Comparison of ENCODE assay signal across 18 cellular contexts in the genomic region with DNA sequence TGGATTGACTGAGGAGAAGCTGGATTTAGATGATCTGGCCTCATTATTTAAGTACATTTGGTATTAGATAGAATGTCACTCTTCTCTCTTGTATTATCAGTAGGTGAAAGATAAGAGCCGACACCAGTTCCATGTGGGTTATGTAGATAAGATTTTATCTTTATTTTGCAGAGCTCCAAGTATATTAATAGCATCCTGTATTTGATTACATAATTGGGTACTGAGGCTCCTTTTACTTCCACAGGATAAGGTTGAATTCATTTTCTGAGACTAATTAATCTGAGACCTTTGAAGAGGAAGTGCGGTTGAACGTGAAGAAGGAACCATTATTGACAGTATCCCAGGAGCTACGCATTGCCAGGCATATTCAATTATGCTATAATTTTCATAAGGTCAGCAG. TPM values are rescaled to one million over a fixed set of nuclear protein-coding genes. Genes with fewer than 3 reads are reported as not detected.
"Had no signal": no experiment of that assay in that cellular context is flagged by ENCODE, and none has a peak within 500 bp of the region (broad histone marks: within the 10 kb centered on the region; RNA-seq: fewer than 3 reads in every experiment).

No MANE protein-coding gene starts in this region.

- DNase-seq: activated CD4-positive, alpha-beta T cell treated with anti-CD3 and anti-CD28 coated beads, Interleukin-2, amount 50 U/mL, for 1 hour; activated gamma-delta T cell treated with Interleukin-2 at 50 U/mL for 16 hours; adrenal gland; central memory CD4-positive, alpha-beta T cell; cortex of kidney; effector memory CD4-positive, alpha-beta T cell; left ventricle myocardium superior; mesenchymal stem cell; psoas muscle; spleen; stimulated activated CD4-positive, alpha-beta T cell treated with anti-CD3 and anti-CD28 coated beads, Interleukin-1b, Interleukin-23, amount 100 ng/mL, for 48 hours; stimulated activated naive CD8-positive, alpha-beta T cell treated with anti-CD3 and anti-CD28 coated beads, Interleukin-15, Interleukin-2, amounts not matched to agents 100 U/mL and 50 U/mL, for 24 hours; T-helper 9 cell; testis had no signal

- H3K27ac ChIP-seq: adrenal gland, hepatocyte, psoas muscle, spleen, testis had no signal

- H3K27ac Mint-ChIP-seq: WTC11 had no signal

- H3K4me3 ChIP-seq: adrenal gland, hepatocyte, psoas muscle, spleen, testis had no signal

- H3K27me3 ChIP-seq: adrenal gland, hepatocyte, spleen, testis had no signal

- H3K4me1 ChIP-seq: psoas muscle, testis had no signal

- H3K36me3 ChIP-seq: adrenal gland had no signal

- H3K4me3 Mint-ChIP-seq: WTC11 had no signal

- ATAC-seq: left ventricle myocardium superior; psoas muscle; sciatic nerve; stimulated activated naive CD8-positive, alpha-beta T cell treated with anti-CD3 and anti-CD28 coated beads, Interleukin-15, Interleukin-2, amounts not matched to agents 100 U/mL and 50 U/mL, for 24 hours; WTC11 had no signal

- H3K9me3 ChIP-seq: adrenal gland, psoas muscle, testis had no signal

RNA-seq across cellular contexts. Expression of gene CD226, which starts 32.8 kb away (rescaled TPM):
- total RNA-seq: kidney epithelial cell had no signal
- polyA plus RNA-seq: hepatocyte had no signal
